22 cellular contexts compared by ENCODE assay signal in genomic region chr5:138536215-138536614, GRCh38. TPM values are rescaled to one million over a fixed set of nuclear protein-coding genes. Genes with fewer than 3 reads are reported as not detected.
DNase-seq lines count a peak whose midpoint lies in the region; ATAC-seq and TF ChIP-seq lines count a peak whose summit lies in the region.
"Had no signal": no experiment of that assay in that cellular context is flagged by ENCODE, and none has a peak within 500 bp of the region (broad histone marks: within the 10 kb centered on the region; RNA-seq: fewer than 3 reads in every experiment).

No MANE protein-coding gene starts in this region.

- ATAC-seq in natural killer cell (peak in 2 of 3 donors; percentile 6 to 12), GM21423 (IDR thresholded peaks at IDR 0.05; ENCODE audit: unreplicated experiment) (no peak)
- no peak for ATAC-seq in natural killer cell treated with Interleukin-12 subunit alpha and Interleukin-12 subunit beta and Interleukin-15 and Interleukin-18, amount 100 ng/mL, for 72 hours

- peak overlapping the region; percentile 49 for H3K27ac ChIP-seq in suprapubic skin
- H3K27ac ChIP-seq: 22Rv1, neural progenitor cell had no signal

- peak overlapping the region; percentile 18 for H3K27ac Mint-ChIP-seq in T-helper 2 cell treated with Interferon-gamma antibody and Interleukin-4, amounts not matched to agents 5 μg/mL and 100 μg/mL, for 36 hours
- peak overlapping the region; percentile 16 to 75 for H3K27ac Mint-ChIP-seq in natural killer cell
- H3K27ac Mint-ChIP-seq in natural killer cell treated with Interleukin-12 subunit alpha and Interleukin-12 subunit beta and Interleukin-15 and Interleukin-18, amount 100 ng/mL, for 72 hours: no peak overlapping the region
- peak overlapping the region in 5 of 6 donors; percentile 67 to 80 (median 74) for H3K27ac Mint-ChIP-seq in immature natural killer cell
- H3K27ac Mint-ChIP-seq: neural progenitor cell had no signal

- H3K27me3 Mint-ChIP-seq in T-helper 2 cell treated with Interferon-gamma antibody and Interleukin-4, amounts not matched to agents 5 μg/mL and 100 μg/mL, for 36 hours (ENCODE audit: low read depth): no peaks in the 10 kb centered on the region
- H3K27me3 Mint-ChIP-seq in natural killer cell (ENCODE audit: low read depth in 2 of 2) (no peaks in the 10 kb centered on the region), immature natural killer cell (ENCODE audit: low read depth in 3 of 3) (peaks cover 0 to 2% (median 2%) of the 10 kb centered on the region in 3 donors)
- no peaks in the 10 kb centered on the region for H3K27me3 Mint-ChIP-seq in natural killer cell treated with Interleukin-12 subunit alpha and Interleukin-12 subunit beta and Interleukin-15 and Interleukin-18, amount 100 ng/mL, for 72 hours
- H3K27me3 Mint-ChIP-seq: T-cell had no signal

- no peak for DNase-seq in T-helper 2 cell treated with Interferon-gamma antibody and Interleukin-4, amounts not matched to agents 5 μg/mL and 100 μg/mL, for 36 hours (ENCODE audit: low spot score)
- no peak for DNase-seq in T-helper 2 cell
- no peak for DNase-seq in natural killer cell
- no peak for DNase-seq in natural killer cell treated with Interleukin-12 subunit alpha and Interleukin-12 subunit beta and Interleukin-15 and Interleukin-18, amount 100 ng/mL, for 72 hours (ENCODE audit: low spot score)
- DNase-seq in immature natural killer cell: no peak
- no peak for DNase-seq in suprapubic skin (ENCODE audit: low spot score in 2 of 2)
- DNase-seq in NCI-H1694 (lab: John Stamatoyannopoulos, UW): no peak
- DNase-seq: activated CD8-positive, alpha-beta memory T cell treated with anti-CD3 and anti-CD28 coated beads for 24 hours; activated gamma-delta T cell; DND-41; effector memory CD4-positive, alpha-beta T cell; KG1; left colon; MV-4-11; NCI-H187 treated with DMSO at 0.1 percent for 48 hours; NCI-H774; SHP77; small intestine had no signal

- no peaks in the 10 kb centered on the region for H3K27me3 ChIP-seq in suprapubic skin
- H3K27me3 ChIP-seq: neural progenitor cell had no signal

- H3K4me1 ChIP-seq in suprapubic skin: peaks cover 79% of the 10 kb centered on the region

- no peak for TF ChIP-seq EP300 in suprapubic skin (IDR thresholded peaks at IDR 0.05)

- H3K9me3 ChIP-seq in suprapubic skin: no peaks in the 10 kb centered on the region

- no peak for TF ChIP-seq POLR2A in suprapubic skin (IDR thresholded peaks at IDR 0.05)

- H3K4me3 Mint-ChIP-seq in T-helper 2 cell treated with Interferon-gamma antibody and Interleukin-4, amounts not matched to agents 5 μg/mL and 100 μg/mL, for 36 hours: no peak overlapping the region
- H3K4me3 Mint-ChIP-seq in natural killer cell (no peak overlapping the region), immature natural killer cell (no peak overlapping the region)
- H3K4me3 Mint-ChIP-seq in natural killer cell treated with Interleukin-12 subunit alpha and Interleukin-12 subunit beta and Interleukin-15 and Interleukin-18, amount 100 ng/mL, for 72 hours: no peak overlapping the region
- H3K4me3 Mint-ChIP-seq: neural progenitor cell, T-cell had no signal

- TF ChIP-seq CTCF in natural killer cell (IDR thresholded peaks at IDR 0.05) (no peak), suprapubic skin (IDR thresholded peaks at IDR 0.05) (no peak)

- no peaks in the 10 kb centered on the region for H3K9me3 Mint-ChIP-seq in T-helper 2 cell treated with Interferon-gamma antibody and Interleukin-4, amounts not matched to agents 5 μg/mL and 100 μg/mL, for 36 hours
- H3K9me3 Mint-ChIP-seq in natural killer cell (no peaks in the 10 kb centered on the region), immature natural killer cell (no peaks in the 10 kb centered on the region)
- no peaks in the 10 kb centered on the region for H3K9me3 Mint-ChIP-seq in natural killer cell treated with Interleukin-12 subunit alpha and Interleukin-12 subunit beta and Interleukin-15 and Interleukin-18, amount 100 ng/mL, for 72 hours
- H3K9me3 Mint-ChIP-seq: neural progenitor cell, T-cell had no signal

- H3K36me3 ChIP-seq in suprapubic skin: no peaks in the 10 kb centered on the region
- H3K36me3 ChIP-seq: neural progenitor cell had no signal

- peaks cover 38% of the 10 kb centered on the region for H3K4me1 Mint-ChIP-seq in T-helper 2 cell treated with Interferon-gamma antibody and Interleukin-4, amounts not matched to agents 5 μg/mL and 100 μg/mL, for 36 hours (ENCODE audit: low read depth)
- peaks cover 62 to 68% of the 10 kb centered on the region in 2 donors for H3K4me1 Mint-ChIP-seq in natural killer cell
- peaks cover 52 to 55% of the 10 kb centered on the region in 2 donors for H3K4me1 Mint-ChIP-seq in natural killer cell treated with Interleukin-12 subunit alpha and Interleukin-12 subunit beta and Interleukin-15 and Interleukin-18, amount 100 ng/mL, for 72 hours (ENCODE audit: low read depth in 2 of 2)
- H3K4me1 Mint-ChIP-seq in immature natural killer cell: peaks cover 65 to 84% of the 10 kb centered on the region in 2 donors

- WGBS in suprapubic skin: 68% methylated on average over 2 of the region's 2 CpGs

- no peak overlapping the region for H3K4me3 ChIP-seq in suprapubic skin
- H3K4me3 ChIP-seq: neural progenitor cell had no signal

- H3K36me3 Mint-ChIP-seq in T-helper 2 cell treated with Interferon-gamma antibody and Interleukin-4, amounts not matched to agents 5 μg/mL and 100 μg/mL, for 36 hours (ENCODE audit: low read depth): peaks cover 35% of the 10 kb centered on the region
- H3K36me3 Mint-ChIP-seq in natural killer cell (no peaks in the 10 kb centered on the region), immature natural killer cell (peaks cover 0 to 4% (median 0%) of the 10 kb centered on the region in 3 donors)
- no peaks in the 10 kb centered on the region for H3K36me3 Mint-ChIP-seq in natural killer cell treated with Interleukin-12 subunit alpha and Interleukin-12 subunit beta and Interleukin-15 and Interleukin-18, amount 100 ng/mL, for 72 hours

- intact Hi-C loops in natural killer cell (cut with micrococcal nuclease): no loop called here

RNA-seq across cellular contexts. Expression of gene ETF1, which starts 6.8 kb away (rescaled TPM):
- total RNA-seq in natural killer cell (100 to 1,000 TPM; 135 to 189 (median 136) TPM), suprapubic skin (10 to 100 TPM; 71.2 to 99.9 (median 87.7) TPM)
- 100 to 1,000 TPM; 150 to 167 TPM for total RNA-seq in natural killer cell treated with Interleukin-12 subunit alpha and Interleukin-12 subunit beta and Interleukin-15 and Interleukin-18, amount 100 ng/mL, for 72 hours
- 10 to 100 TPM; 30.0 to 38.2 (median 33.5) TPM for polyA plus RNA-seq in immature natural killer cell

RNA-seq across cellular contexts. Expression of gene HSPA9, which starts 39.0 kb away (rescaled TPM):
- 100 to 1,000 TPM; 272 to 308 (median 308) TPM for total RNA-seq in natural killer cell
- total RNA-seq in natural killer cell treated with Interleukin-12 subunit alpha and Interleukin-12 subunit beta and Interleukin-15 and Interleukin-18, amount 100 ng/mL, for 72 hours: 100 to 1,000 TPM; 337 to 473 TPM
- 100 to 1,000 TPM in 2 of 3 donors, 10 to 100 TPM in 1; 92.8 to 153 (median 145) TPM for polyA plus RNA-seq in immature natural killer cell
- total RNA-seq in suprapubic skin: 100 to 1,000 TPM; 204 to 252 (median 247) TPM

Comparison
In these comparisons a context has a peak if more than half of its experiments do, and no peak if none do; other contexts are left out.
1. H3K27ac Mint-ChIP-seq: peak in T-helper 2 cell treated with Interferon-gamma antibody and Interleukin-4, amounts not matched to agents 5 μg/mL and 100 μg/mL, for 36 hours (single experiment), natural killer cell (2 of 2) and immature natural killer cell (5 of 6); none in natural killer cell treated with Interleukin-12 subunit alpha and Interleukin-12 subunit beta and Interleukin-15 and Interleukin-18, amount 100 ng/mL, for 72 hours (0 of 2).
2. ATAC-seq: peak in natural killer cell (2 of 3); none in natural killer cell treated with Interleukin-12 subunit alpha and Interleukin-12 subunit beta and Interleukin-15 and Interleukin-18, amount 100 ng/mL, for 72 hours (0 of 2) and GM21423 (single experiment).